11 cellular contexts compared by ENCODE assay signal in the genomic region with DNA sequence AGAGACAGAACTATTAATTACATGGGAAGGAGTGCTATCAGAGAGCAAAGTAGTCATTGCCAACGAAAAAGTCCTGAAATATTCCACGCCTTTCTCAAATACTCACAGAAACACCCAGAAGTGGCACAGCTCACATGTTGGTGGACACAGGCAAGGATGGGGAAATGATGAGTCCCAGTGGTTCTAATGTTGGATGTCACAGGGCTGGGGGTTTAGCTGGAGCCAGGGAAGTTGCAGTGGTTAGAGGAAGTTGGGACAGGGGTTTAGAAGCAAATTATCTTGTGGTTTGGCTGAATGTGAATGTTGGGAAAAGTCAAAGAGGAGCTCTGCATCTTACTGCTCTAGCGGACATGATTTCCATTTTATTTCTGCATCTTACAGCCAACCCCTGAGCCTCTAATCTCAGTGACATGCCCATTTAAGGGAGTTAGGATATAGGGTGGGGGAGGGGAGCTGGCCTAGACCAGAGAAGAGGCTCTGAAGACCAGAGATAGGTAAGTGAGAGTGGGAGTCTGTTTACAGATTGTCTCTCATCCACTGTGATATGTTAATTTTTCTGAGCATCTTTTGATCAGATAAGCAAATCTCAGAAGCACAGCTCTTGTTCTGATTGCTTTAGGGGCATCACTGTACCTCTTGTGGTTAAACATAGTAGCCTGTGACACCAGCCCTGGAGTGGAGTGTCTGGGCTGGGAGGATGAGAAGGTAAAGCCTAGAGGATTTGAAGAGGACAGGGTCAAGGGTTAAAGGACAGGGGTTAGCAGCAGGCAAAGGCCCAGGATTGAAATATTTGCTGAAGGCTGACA. TPM values are rescaled to one million over a fixed set of nuclear protein-coding genes. Genes with fewer than 3 reads are reported as not detected.
DNase-seq lines count a peak whose midpoint lies in the region; ATAC-seq, FAIRE-seq and TF ChIP-seq lines count a peak whose summit lies in the region.
"Had no signal": no experiment of that assay in that cellular context is flagged by ENCODE, and none has a peak within 500 bp of the region (broad histone marks: within the 10 kb centered on the region; RNA-seq: fewer than 3 reads in every experiment).

No MANE protein-coding gene starts in this region.

- H3K9ac ChIP-seq in MM.1S (ENCODE audit: low read length), result peak overlapping the region; percentile 68
- H3K9ac ChIP-seq in GM12878 (ENCODE audit: control insufficient read depth, insufficient read depth, low read length), result no peak overlapping the region
- H3K9ac ChIP-seq in neuronal stem cell (ENCODE audit: low read depth, low read length, poor library complexity), result no peak overlapping the region

- peak overlapping the region; percentile 54; the same call in 1 of the 2 replicates for H3K4me2 ChIP-seq in MM.1S (ENCODE audit: low read depth, low read length)
- H3K4me2 ChIP-seq in GM12878 (ENCODE audit: control insufficient read depth, insufficient read depth), result peak overlapping the region; percentile 15; the same call in 1 of the 2 replicates
- H3K4me2 ChIP-seq in neuronal stem cell (ENCODE audit: insufficient read depth, low read length, poor library complexity, severe bottlenecking), result no peak overlapping the region

- no peak overlapping the region for H2BK15ac ChIP-seq in neuronal stem cell (ENCODE audit: low read length)

- H3K4me1 ChIP-seq in MM.1S (ENCODE audit: low read length) (peaks cover 90% of the 10 kb centered on the region), GM12878 (ENCODE audit: control insufficient read depth, insufficient read depth, low read length) (peaks cover 64% of the 10 kb centered on the region), neuronal stem cell (ENCODE audit: control insufficient read depth in 2 of 2, insufficient read depth in 1 of 2, low read depth in 1 of 2, low read length in 2 of 2) (peaks cover 24 to 43% of the 10 kb centered on the region in 2 donors)
- H3K4me1 ChIP-seq: HAP-1 had no signal

- no peak overlapping the region for H2BK120ac ChIP-seq in neuronal stem cell (ENCODE audit: low read depth, low read length)

- H3K27me3 Mint-ChIP-seq in CD4-positive, alpha-beta T cell, result no peaks in the 10 kb centered on the region

- H3K4ac ChIP-seq in neuronal stem cell (ENCODE audit: low read length), result no peak overlapping the region

- BruUV-seq in GM12878 (replicated peaks; lab: Mats Ljungman, UMichigan), result no TSS peak

- H3K36me3 ChIP-seq in MM.1S (replicated peaks; ENCODE audit: insufficient read depth, low read length) (0 out of 2 replicates have a peak, but pooled peaks cover 9% of the 10 kb centered on the region), GM12878 (ENCODE audit: control insufficient read depth in 2 of 2, insufficient read depth in 2 of 2, low read length in 1 of 2) (no peaks in the 10 kb centered on the region), neuronal stem cell (replicated peaks in 1 of 2; ENCODE audit: control insufficient read depth in 2 of 2, insufficient read depth in 2 of 2, low read length in 2 of 2) (peaks cover 0 to 11% of the 10 kb centered on the region in 2 donors)
- H3K36me3 ChIP-seq: HAP-1, neutrophil had no signal

- H3K36me3 Mint-ChIP-seq in CD4-positive, alpha-beta T cell (ENCODE audit: low read depth), result no peaks in the 10 kb centered on the region

- 37% methylated on average over 3 of the region's 3 CpGs for WGBS in GM12878 (ENCODE audit: insufficient coverage, insufficient replicate concordance, low lambda C conversion rate, missing lambda C conversion rate)
- WGBS in neuronal stem cell (ENCODE audit: extremely low coverage in 2 of 2, insufficient read length in 2 of 2, insufficient replicate concordance in 1 of 2), 2 donors, result no CpG with 5 or more reads among the region's 3 CpGs

- no peak overlapping the region for H3K4me3 ChIP-seq in MM.1S (ENCODE audit: low read length)
- H3K4me3 ChIP-seq in GM12878, result no peak overlapping the region
- no peak overlapping the region for H3K4me3 ChIP-seq in neuronal stem cell (ENCODE audit: low read length in 2 of 2)
- H3K4me3 ChIP-seq: HAP-1 had no signal

- H3K4me3 Mint-ChIP-seq in CD4-positive, alpha-beta T cell, result no peak overlapping the region

- no peak overlapping the region for H4K91ac ChIP-seq in neuronal stem cell (ENCODE audit: low read depth, low read length, poor library complexity)

- H3K27me3 ChIP-seq in CD4-positive, alpha-beta T cell (ENCODE audit: control insufficient read depth, insufficient read depth, low read length), result no peaks in the 10 kb centered on the region
- H3K27me3 ChIP-seq in MM.1S (replicated peaks; ENCODE audit: insufficient read depth, low read length), result no peaks in the 10 kb centered on the region
- no peaks in the 10 kb centered on the region for H3K27me3 ChIP-seq in GM12878 (replicated peaks in 1 of 2; ENCODE audit: control insufficient read depth in 2 of 2, insufficient read depth in 2 of 2, low read length in 1 of 2)
- no peaks in the 10 kb centered on the region for H3K27me3 ChIP-seq in neuronal stem cell (ENCODE audit: control insufficient read depth in 3 of 3, insufficient read depth in 3 of 3, low read depth in 1 of 3, low read length in 3 of 3)

- no peak overlapping the region for H2BK12ac ChIP-seq in neuronal stem cell (ENCODE audit: low read length)

- no peak overlapping the region for H3K27ac ChIP-seq in CD4-positive, alpha-beta T cell (ENCODE audit: low read depth, low read length)
- H3K27ac ChIP-seq in MM.1S (ENCODE audit: low read length) (peak overlapping the region; percentile 94), GM12878 (ENCODE audit: control insufficient read depth, insufficient read depth) (peak overlapping the region; percentile 35), neuronal stem cell (replicated peaks; ENCODE audit: low read length) (peak overlapping the region; percentile 1)
- H3K27ac ChIP-seq: HL-60, neutrophil had no signal

- no peak overlapping the region for H2BK5ac ChIP-seq in neuronal stem cell (ENCODE audit: low read length)

- no peak overlapping the region for H3K18ac ChIP-seq in neuronal stem cell (ENCODE audit: low read length)

- peaks cover 28% of the 10 kb centered on the region for H3F3A ChIP-seq in MM.1S (ENCODE audit: insufficient read depth, low read length)

- H3K79me1 ChIP-seq in neuronal stem cell (ENCODE audit: low read depth, low read length), result no peaks in the 10 kb centered on the region

- H3K79me2 ChIP-seq in MM.1S (ENCODE audit: low read length), result peaks cover 91% of the 10 kb centered on the region
- no peaks in the 10 kb centered on the region for H3K79me2 ChIP-seq in GM12878 (ENCODE audit: control insufficient read depth, insufficient read depth, low read length)

- SMC1A ChIA-PET in GM12878 (lab: Charles Lee; ENCODE audit: uncharacterized antibody, unreplicated experiment), result interaction anchor here (0.7 to 13.7 kb wide), 30 partner anchors 9 to 489 kb away, joined by 3 to 216 read pairs (median 5); a partner anchor contains a TSS

- no peak for TF ChIP-seq EP300 in GM12878 (IDR thresholded peaks at IDR 0.05; ENCODE audit: borderline replicate concordance in 1 of 2, control insufficient read depth in 1 of 2, low read depth in 2 of 2, low read length in 2 of 2)

- no peak for TF ChIP-seq POLR2A in GM12878 (IDR thresholded peaks at IDR 0.05; ENCODE audit: low read depth, low read length)

- H4K20me1 ChIP-seq in MM.1S (ENCODE audit: insufficient read depth, low read length), result no peaks in the 10 kb centered on the region
- no peaks in the 10 kb centered on the region for H4K20me1 ChIP-seq in GM12878 (ENCODE audit: control insufficient read depth, insufficient read depth)

- TF ChIP-seq CTCF in CD4-positive, alpha-beta T cell (IDR thresholded peaks at IDR 0.05), result no peak
- TF ChIP-seq CTCF in MM.1S (IDR thresholded peaks at IDR 0.05; ENCODE audit: low read length), result no peak
- TF ChIP-seq CTCF in GM12878 (IDR thresholded peaks at IDR 0.05 in 2 of 3, conservative IDR thresholded peaks at IDR 0.05 in 1 of 3; ENCODE audit: control insufficient read depth in 2 of 3, extremely low read depth in 1 of 3, insufficient read depth in 1 of 3, low read depth in 3 of 3, low read length in 3 of 3), result no peak

- H3K9me3 Mint-ChIP-seq in CD4-positive, alpha-beta T cell, result no peaks in the 10 kb centered on the region

- FAIRE-seq in GM12878 (lab: Jason Lieb, UNC), result no peak

- H3K14ac ChIP-seq in neuronal stem cell (ENCODE audit: low read length), result no peak overlapping the region

- CTCF ChIA-PET in CD4-positive, alpha-beta T cell (lab: Charles Lee), result no interaction called here
- CTCF ChIA-PET in GM12878 (lab: Yijun Ruan, JAX), result interaction anchor here (0.6 to 4.2 kb wide), 16 partner anchors 12 to 488 kb away, joined by 3 to 22 read pairs (median 4); a partner anchor contains a TSS

- no peak overlapping the region for H2AFZ ChIP-seq in MM.1S (ENCODE audit: low read length)
- H2AFZ ChIP-seq in GM12878 (ENCODE audit: control insufficient read depth, low read depth, low read length), result no peak overlapping the region
- peak overlapping the region; percentile 21 for H2AFZ ChIP-seq in neuronal stem cell (ENCODE audit: low read length)

- POLR2A ChIA-PET in CD4-positive, alpha-beta T cell (lab: Charles Lee), result interaction anchor here (0.8 kb wide), 1 partner anchor 35 kb away, joined by 3 read pairs; no protein-coding TSS in a partner anchor
- POLR2A ChIA-PET in GM12878 (lab: Charles Lee), result interaction anchor here (0.6 to 3.1 kb wide), 10 partner anchors 8 to 213 kb away, joined by 3 to 14 read pairs (median 4); no protein-coding TSS in a partner anchor

- DNase-seq in CD4-positive, alpha-beta T cell, result no peak
- DNase-seq in MM.1S (peak; percentile 51), GM12878 (ENCODE audit: low read depth, low spot score) (no peak), neuronal stem cell (ENCODE audit: low spot score) (no peak), globus pallidus (ENCODE audit: low spot score) (no peak), NCI-H2107 (lab: John Stamatoyannopoulos, UW) (no peak)

- in situ Hi-C loops in GM12878 (cut with MboI), result no loop called here

- intact Hi-C loops in CD4-positive, alpha-beta T cell (cut with DNase I, micrococcal nuclease), result no loop called here
- intact Hi-C loops in GM12878 (cut with micrococcal nuclease; ENCODE audit: unreplicated experiment), result loop anchor here (2.0 kb wide), 2 partner anchors 41 to 77 kb away; no protein-coding TSS in a partner anchor

- no peak for TF ChIP-seq RAD21 in GM12878 (IDR thresholded peaks at IDR 0.05; ENCODE audit: insufficient read depth, low read depth, low read length)

- H3K27ac Mint-ChIP-seq in CD4-positive, alpha-beta T cell, result peak overlapping the region; percentile 52

- RAD21 ChIA-PET in GM12878 (lab: Charles Lee; ENCODE audit: unreplicated experiment), result interaction anchor here (0.9 to 6.6 kb wide), 19 partner anchors 10 to 489 kb away, joined by 3 to 63 read pairs (median 4); a partner anchor contains a TSS

- no peak overlapping the region for H3K23ac ChIP-seq in neuronal stem cell (ENCODE audit: low read depth, low read length, poor library complexity)

- H3K4me1 Mint-ChIP-seq in CD4-positive, alpha-beta T cell (ENCODE audit: low read depth), result peaks cover 54% of the 10 kb centered on the region

- no peaks in the 10 kb centered on the region for H3K9me3 ChIP-seq in CD4-positive, alpha-beta T cell (ENCODE audit: control insufficient read depth, low read length)
- H3K9me3 ChIP-seq in MM.1S (replicated peaks; ENCODE audit: insufficient read depth, low read length), result no peaks in the 10 kb centered on the region
- H3K9me3 ChIP-seq in GM12878 (replicated peaks; ENCODE audit: control insufficient read depth, insufficient read depth, low read length), result no peaks in the 10 kb centered on the region
- peaks cover 0 to under 1% of the 10 kb centered on the region in 2 donors for H3K9me3 ChIP-seq in neuronal stem cell (replicated peaks in 1 of 2; ENCODE audit: control insufficient read depth in 2 of 2, insufficient read depth in 1 of 2, low read depth in 1 of 2, low read length in 2 of 2)
- H3K9me3 ChIP-seq: HAP-1, neutrophil had no signal

- no peak for ATAC-seq in CD4-positive, alpha-beta T cell (ENCODE audit: poor library complexity)
- peak; percentile 22 for ATAC-seq in GM12878
- no peak for ATAC-seq in GM19035 (IDR thresholded peaks at IDR 0.05; ENCODE audit: unreplicated experiment)
- no peak for ATAC-seq in HG02852 (IDR thresholded peaks at IDR 0.05; ENCODE audit: unreplicated experiment)

- H4K8ac ChIP-seq in neuronal stem cell (ENCODE audit: low read depth, low read length), result no peak overlapping the region

- no peaks in the 10 kb centered on the region for H3K9me2 ChIP-seq in MM.1S (replicated peaks; ENCODE audit: insufficient read depth, low read length)

- H2AK5ac ChIP-seq in neuronal stem cell (ENCODE audit: low read depth, low read length), result no peak overlapping the region

RNA-seq across cellular contexts. Expression of a gene that starts 43.5 kb away (rescaled TPM):
- total RNA-seq in CD4-positive, alpha-beta T cell, result under 1 TPM; 0.25 to 0.41 TPM
- 124 and 128 TPM in 2 replicates for total RNA-seq in GM12878 (2013; cell fraction: nucleolus; rRNA removed)
- total RNA-seq in GM12878 (2014; rRNA removed) (13.5 and 13.7 TPM in 2 replicates), GM12878 (2014; rRNA removed; fragmentation: Illumina TruSeq; extraction: Trizol) (11.9 and 12.5 TPM in 2 replicates), GM12878 (2021) (23.7 and 29.7 TPM in 2 replicates)
- 1.9 TPM for polyA plus RNA-seq in GM12878 (2011; ENCODE audit: low read depth)
- polyA plus RNA-seq in GM12878 (2011; rRNA removed) (15.0 and 15.4 TPM in 2 replicates), GM12878 (2014; fragmentation: Illumina TruSeq; extraction: Trizol) (9.7 and 10.3 TPM in 2 replicates), GM12878 (2014; fragmentation: Nextera tagmentation; extraction: Ambion mirVana) (1 to 10 TPM in 1 of 2 experiments, under 1 TPM in 1; 0.99 to 2.6 TPM), GM12878 (2014; rRNA removed) (6.9 and 7.0 TPM in 2 replicates), GM12878 (2016; fragmentation: Nextera tagmentation; extraction: Ambion mirVana) (1 to 10 TPM; 4.0 to 4.3 TPM)
- polyA plus RNA-seq in GM12878 (2011; cell fraction: cytosol; rRNA removed), result 8.8 and 10.3 TPM in 2 replicates
- polyA plus RNA-seq in GM12878 (2011; cell fraction: nucleus; rRNA removed), result 31.0 and 32.9 TPM in 2 replicates
- polyA plus RNA-seq in GM12878 (2012), result 2.0 and 3.2 TPM in 2 replicates
- 41.5 and 46.6 TPM in 2 replicates for polyA minus RNA-seq in GM12878 (2011; rRNA and poly(A)+ RNA removed)
- polyA minus RNA-seq in GM12878 (2011; cell fraction: cytosol; rRNA and poly(A)+ RNA removed), result 9.6 and 12.1 TPM in 2 replicates
- 77.5 and 127 TPM in 2 replicates for polyA minus RNA-seq in GM12878 (2011; cell fraction: nucleus; rRNA and poly(A)+ RNA removed)
- polyA plus RNA-seq in neuronal stem cell (2013, experiment 1 of 2), result 4.7 TPM
- polyA plus RNA-seq in neuronal stem cell (2013, experiment 2 of 2), result 4.8 TPM

Comparison
In these comparisons a context has a peak if more than half of its experiments do, and no peak if none do; other contexts are left out.
1. RNA of a gene that starts 43.5 kb away (total RNA-seq): 11.9 to 128 TPM in GM12878; 0.25 to 0.41 TPM in CD4-positive, alpha-beta T cell; every median in the first group is over 4 times any median in the second.